In genomic region chr6:56377295-56377694, GRCh38 we compare ENCODE assay signal across 4 cellular contexts.
"Had no signal": no experiment of that assay in that cellular context is flagged by ENCODE, and none has a peak within 500 bp of the region (broad histone marks: within the 10 kb centered on the region; RNA-seq: fewer than 3 reads in every experiment).

No MANE protein-coding gene starts in this region.

- H3K4me3 Mint-ChIP-seq: GM23338, H9, IgD-negative memory B cell had no signal

- H3K9me3 Mint-ChIP-seq: GM23338, H9 had no signal

- H3K4me1 Mint-ChIP-seq: GM23338, H9, IgD-negative memory B cell had no signal

- H3K27ac Mint-ChIP-seq: GM23338, H9, IgD-negative memory B cell had no signal

- H2AFZ ChIP-seq: GM23338 had no signal

- H3K4me2 ChIP-seq: GM23338 had no signal

- ATAC-seq: GM23338 had no signal

- DNase-seq: H9, HCEC 1CT had no signal

- H3K36me3 Mint-ChIP-seq: IgD-negative memory B cell had no signal

- H3K4me3 ChIP-seq: GM23338 had no signal
